19 cellular contexts compared by ENCODE assay signal in the genomic region with DNA sequence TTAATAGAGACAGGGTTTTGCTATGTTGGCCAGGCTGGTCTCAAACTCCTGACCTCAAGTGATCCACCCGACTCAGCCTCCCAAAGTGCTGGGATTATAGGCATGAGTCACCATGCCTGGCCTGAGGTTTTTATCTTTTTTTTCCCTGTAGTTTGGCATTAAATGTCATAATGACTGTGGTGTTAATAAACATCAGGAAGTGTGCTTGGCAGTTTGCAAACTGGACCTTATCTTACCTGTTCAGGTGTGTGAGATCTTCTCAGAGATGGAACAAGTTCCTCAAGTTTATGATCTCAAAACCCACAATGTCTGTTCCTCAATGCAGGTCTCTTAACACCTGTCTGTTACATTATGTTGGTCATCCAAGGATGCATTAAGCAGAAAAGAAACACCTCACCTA.
DNase-seq lines count a peak whose midpoint lies in the region; ATAC-seq and TF ChIP-seq lines count a peak whose summit lies in the region.
"Had no signal": no experiment of that assay in that cellular context is flagged by ENCODE, and none has a peak within 500 bp of the region (broad histone marks: within the 10 kb centered on the region; RNA-seq: fewer than 3 reads in every experiment).

No MANE protein-coding gene starts in this region.

- H3K9me3 Mint-ChIP-seq in Caco-2 (ENCODE audit: unreplicated experiment) = no peaks in the 10 kb centered on the region
- H3K9me3 Mint-ChIP-seq in naive B cell = peaks cover 0 to 19% (median 6%) of the 10 kb centered on the region in 7 donors
- peaks cover under 1% of the 10 kb centered on the region for H3K9me3 Mint-ChIP-seq in activated CD8-positive, alpha-beta T cell treated with anti-CD3 and anti-CD28 coated beads, Interleukin-2, amount 10 ng/mL, durations not matched to agents 7 days and 5 days (ENCODE audit: insufficient read depth)
- H3K9me3 Mint-ChIP-seq: effector memory CD8-positive, alpha-beta T cell had no signal

- no peaks in the 10 kb centered on the region for H3K27me3 Mint-ChIP-seq in Caco-2 (ENCODE audit: insufficient read depth, unreplicated experiment)
- H3K27me3 Mint-ChIP-seq in T-helper 17 cell = no peaks in the 10 kb centered on the region
- H3K27me3 Mint-ChIP-seq in naive B cell = no peaks in the 10 kb centered on the region
- H3K27me3 Mint-ChIP-seq in activated CD8-positive, alpha-beta T cell treated with anti-CD3 and anti-CD28 coated beads, Interleukin-2, amount 10 ng/mL, durations not matched to agents 7 days and 5 days (ENCODE audit: low read depth) = no peaks in the 10 kb centered on the region
- H3K27me3 Mint-ChIP-seq: effector memory CD8-positive, alpha-beta T cell had no signal

- POLR2A ChIA-PET in Caco-2 (lab: Charles Lee) = no interaction called here
- POLR2A ChIA-PET in activated CD8-positive, alpha-beta T cell treated with anti-CD3 and anti-CD28 coated beads, Interleukin-2, amount 10 ng/mL, durations not matched to agents 7 days and 5 days (lab: Charles Lee) = no interaction called here

- no peak overlapping the region for H3K4me3 ChIP-seq in Caco-2 (ENCODE audit: low read depth, low read length)
- H3K4me3 ChIP-seq: skin epidermis had no signal

- H3K4me1 Mint-ChIP-seq in Caco-2 (ENCODE audit: low read depth, unreplicated experiment) (peaks cover 70% of the 10 kb centered on the region), T-helper 17 cell (peaks cover 13% of the 10 kb centered on the region), naive B cell (peaks cover 32 to 82% (median 71%) of the 10 kb centered on the region in 3 donors)
- peaks cover 22% of the 10 kb centered on the region for H3K4me1 Mint-ChIP-seq in activated CD8-positive, alpha-beta T cell treated with anti-CD3 and anti-CD28 coated beads, Interleukin-2, amount 10 ng/mL, durations not matched to agents 7 days and 5 days (ENCODE audit: low read depth)
- H3K4me1 Mint-ChIP-seq: nephron progenitor cell had no signal

- CTCF ChIA-PET in Caco-2 (lab: Charles Lee) = no interaction called here
- CTCF ChIA-PET in activated CD8-positive, alpha-beta T cell treated with anti-CD3 and anti-CD28 coated beads, Interleukin-2, amount 10 ng/mL, durations not matched to agents 7 days and 5 days (lab: Charles Lee) = no interaction called here

- intact Hi-C loops in Caco-2 (cut with micrococcal nuclease; ENCODE audit: unreplicated experiment) = no loop called here

- H3K9me3 ChIP-seq in Caco-2 (no peaks in the 10 kb centered on the region), T-helper 17 cell (ENCODE audit: control insufficient read depth, low read length, poor library complexity, severe bottlenecking) (no peaks in the 10 kb centered on the region)

- H3K36me3 Mint-ChIP-seq in Caco-2 (ENCODE audit: insufficient read depth, unreplicated experiment) = peaks cover 100% of the 10 kb centered on the region
- H3K36me3 Mint-ChIP-seq in T-helper 17 cell (ENCODE audit: low read depth) = peaks cover 2% of the 10 kb centered on the region
- H3K36me3 Mint-ChIP-seq in naive B cell = peaks cover 15 to 18% of the 10 kb centered on the region in 2 donors
- H3K36me3 Mint-ChIP-seq in activated CD8-positive, alpha-beta T cell treated with anti-CD3 and anti-CD28 coated beads, Interleukin-2, amount 10 ng/mL, durations not matched to agents 7 days and 5 days (ENCODE audit: low read depth) = peaks cover 49% of the 10 kb centered on the region

- ATAC-seq in T-helper 17 cell (no peak), naive B cell (ENCODE audit: low read depth in 2 of 2) (no peak)
- ATAC-seq in activated CD8-positive, alpha-beta T cell treated with anti-CD3 and anti-CD28 coated beads, Interleukin-2, amount 10 ng/mL, durations not matched to agents 7 days and 5 days = no peak
- ATAC-seq: effector memory CD8-positive, alpha-beta T cell had no signal

- H3K27ac Mint-ChIP-seq in Caco-2 (ENCODE audit: unreplicated experiment) (peak overlapping the region; percentile 70), T-helper 17 cell (peak overlapping the region; percentile 51), naive B cell (peak overlapping the region in 5 of 6 donors; percentile 62 to 100 (median 87))
- no peak overlapping the region for H3K27ac Mint-ChIP-seq in activated CD8-positive, alpha-beta T cell treated with anti-CD3 and anti-CD28 coated beads, Interleukin-2, amount 10 ng/mL, durations not matched to agents 7 days and 5 days
- H3K27ac Mint-ChIP-seq: nephron progenitor cell had no signal

- no peak overlapping the region for H3K4me3 Mint-ChIP-seq in Caco-2 (ENCODE audit: unreplicated experiment)
- no peak overlapping the region for H3K4me3 Mint-ChIP-seq in T-helper 17 cell
- H3K4me3 Mint-ChIP-seq in naive B cell = no peak overlapping the region
- H3K4me3 Mint-ChIP-seq in activated CD8-positive, alpha-beta T cell treated with anti-CD3 and anti-CD28 coated beads, Interleukin-2, amount 10 ng/mL, durations not matched to agents 7 days and 5 days = no peak overlapping the region
- H3K4me3 Mint-ChIP-seq: effector memory CD8-positive, alpha-beta T cell; nephron progenitor cell had no signal

- TF ChIP-seq CTCF in Caco-2 (IDR thresholded peaks at IDR 0.05; ENCODE audit: insufficient read depth in 1 of 2, low read depth in 1 of 2, low read length in 1 of 2, severe bottlenecking in 1 of 2, unreplicated experiment in 1 of 2) = no peak

- no peaks in the 10 kb centered on the region for H3K27me3 ChIP-seq in Caco-2 (replicated peaks; ENCODE audit: control insufficient read depth, insufficient read depth, low read length)

- no TSS peak for BruUV-seq in Caco-2 (replicated peaks; lab: Mats Ljungman, UMichigan)

- peak in 1 of 2 experiments; percentile 31 for DNase-seq in Caco-2
- DNase-seq in HPDE6-E6E7 (ENCODE audit: extremely low spot score) = peak; percentile 2
- no peak for DNase-seq in T-helper 17 cell
- DNase-seq in naive B cell = no peak
- DNase-seq in activated CD8-positive, alpha-beta memory T cell treated with anti-CD3 and anti-CD28 coated beads, Interleukin-2, amount 50 U/mL, for 48 hours = no peak
- no peak for DNase-seq in NCI-H446 (lab: John Stamatoyannopoulos, UW)
- DNase-seq in activated CD8-positive, alpha-beta T cell treated with anti-CD3 and anti-CD28 coated beads, Interleukin-2, amount 10 ng/mL, durations not matched to agents 7 days and 5 days = no peak
- no peak for DNase-seq in DMS 273 (lab: John Stamatoyannopoulos, UW; ENCODE audit: unreplicated experiment)
- DNase-seq: activated CD4-positive, CD25-positive, alpha-beta regulatory T cell treated with anti-CD3 and anti-CD28 coated beads, Interleukin-2, amount 50 U/mL, for 72 hours; aorta; cerebellar nuclear complex; effector memory CD8-positive, alpha-beta T cell; islet precursor cell; NCI-H2029 treated with DMSO at 0.1 percent for 48 hours; NCI-H510A; nephron progenitor cell; stimulated activated CD4-positive, alpha-beta T cell treated with anti-CD3 and anti-CD28 coated beads, Interleukin-4, amount 100 ng/mL, for 1 hour; substantia nigra had no signal

- peaks cover 20% of the 10 kb centered on the region for H3K4me1 ChIP-seq in Caco-2

- H3K36me3 ChIP-seq in Caco-2 (ENCODE audit: control insufficient read depth, insufficient read depth, low read length) = peaks cover 15% of the 10 kb centered on the region
